In the genomic region with DNA sequence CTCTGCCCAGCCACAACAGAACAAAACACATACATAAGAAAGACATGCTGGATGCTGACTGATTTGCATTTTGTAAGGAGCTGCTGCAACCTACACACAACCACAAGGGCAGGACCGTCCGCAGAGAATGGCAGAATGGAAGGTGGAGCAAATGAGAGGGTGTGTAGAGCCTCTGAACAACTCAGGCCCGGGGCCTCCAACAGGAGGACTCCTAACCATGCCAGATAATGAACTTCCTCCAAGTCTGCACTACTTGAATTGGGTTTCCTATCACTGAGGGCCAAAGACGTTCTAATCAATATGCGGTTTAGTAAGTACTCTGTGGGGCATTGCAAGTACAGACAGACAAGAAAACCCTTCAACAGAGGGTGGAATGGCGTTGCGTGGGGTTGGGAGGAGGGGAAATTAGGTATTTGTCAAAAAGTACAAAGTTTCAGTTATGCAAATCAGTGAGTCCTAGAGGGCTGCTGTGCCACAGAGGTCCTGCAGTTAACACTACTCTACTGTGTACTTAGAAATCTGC, we compare ENCODE assay signal across 8 cellular contexts. TPM values are rescaled to one million over a fixed set of nuclear protein-coding genes. Genes with fewer than 3 reads are reported as not detected.
A peak's percentile ranks its signal among the peaks of the same experiment; 100 is the strongest.
DNase-seq lines count a peak whose midpoint lies in the region; ATAC-seq and TF ChIP-seq lines count a peak whose summit lies in the region.

No MANE protein-coding gene starts in this region.

- H3K27ac ChIP-seq in gastroesophageal sphincter = no peak overlapping the region

- TF ChIP-seq EP300 in gastroesophageal sphincter (IDR thresholded peaks at IDR 0.05) = no peak

- peak; percentile 80 for ATAC-seq in GM18505 (IDR thresholded peaks at IDR 0.05; ENCODE audit: unreplicated experiment)
- ATAC-seq in GM21447 (IDR thresholded peaks at IDR 0.05; ENCODE audit: unreplicated experiment) = peak; percentile 82
- ATAC-seq in HG03520 (IDR thresholded peaks at IDR 0.05; ENCODE audit: unreplicated experiment) = peak; percentile 80
- ATAC-seq in gastroesophageal sphincter = no peak

- H3K36me3 ChIP-seq in gastroesophageal sphincter = no peaks in the 10 kb centered on the region

- TF ChIP-seq CTCF in gastroesophageal sphincter (IDR thresholded peaks at IDR 0.05) = no peak

- 81 to 95% methylated on average over 4 to 7 of the region's 7 CpGs for WGBS in gastroesophageal sphincter (ENCODE audit: low coverage in 1 of 2), 2 donors

- no peaks in the 10 kb centered on the region for H3K27me3 ChIP-seq in gastroesophageal sphincter

- no peaks in the 10 kb centered on the region for H3K9me3 ChIP-seq in gastroesophageal sphincter

- TF ChIP-seq POLR2A in GM18505 (IDR thresholded peaks at IDR 0.05; ENCODE audit: borderline replicate concordance, extremely low read depth, insufficient read depth, insufficient read length) = no peak
- TF ChIP-seq POLR2A in gastroesophageal sphincter (IDR thresholded peaks at IDR 0.05) = no peak

- no peak overlapping the region for H3K4me3 ChIP-seq in gastroesophageal sphincter

- H3K4me1 ChIP-seq in gastroesophageal sphincter = peaks cover 5 to 21% (median 13%) of the 10 kb centered on the region in 3 donors

- DNase-seq in germinal center (ENCODE audit: low spot score) = peak; percentile 71
- DNase-seq in GDM1 (lab: John Stamatoyannopoulos, UW) = no peak
- DNase-seq in ecto neural progenitor cell (ENCODE audit: low spot score) = no peak
- DNase-seq in DMS79 (lab: John Stamatoyannopoulos, UW) = no peak

RNA-seq across cellular contexts. Expression of a gene that starts 14.6 kb away (rescaled TPM):
- total RNA-seq in gastroesophageal sphincter = 10 to 100 TPM; 20.5 to 51.6 (median 33.4) TPM
